5 cellular contexts compared by ENCODE assay signal in genomic region chr7:27119412-27119911, GRCh38. TPM values are rescaled to one million over a fixed set of nuclear protein-coding genes. Genes with fewer than 3 reads are reported as not detected.
"Had no signal": no experiment of that assay in that cellular context is flagged by ENCODE, and none has a peak within 500 bp of the region (broad histone marks: within the 10 kb centered on the region; RNA-seq: fewer than 3 reads in every experiment).

No MANE protein-coding gene starts in this region.

- H3K27ac Mint-ChIP-seq: effector memory CD8-positive, alpha-beta T cell had no signal

- H3K27me3 ChIP-seq: uterus had no signal

- H3K4me1 ChIP-seq: uterus had no signal

- H3K4me3 ChIP-seq: uterus had no signal

- H3K36me3 ChIP-seq: heart right ventricle, uterus had no signal

- H3K4me3 Mint-ChIP-seq: effector memory CD8-positive, alpha-beta T cell had no signal

- H3K9me3 Mint-ChIP-seq: effector memory CD8-positive, alpha-beta T cell had no signal

- H3K9me3 ChIP-seq: heart right ventricle, uterus had no signal

- DNase-seq: cerebellar nuclear complex; effector memory CD8-positive, alpha-beta T cell; heart right ventricle; left ventricle myocardium superior; uterus had no signal

- ATAC-seq: effector memory CD8-positive, alpha-beta T cell; heart right ventricle; left ventricle myocardium superior had no signal

RNA-seq across cellular contexts. Expression of gene HOXA1, which starts 23.7 kb away (rescaled TPM):
- total RNA-seq: left ventricle myocardium superior had no signal

RNA-seq across cellular contexts. Expression of gene HOXA5, which starts 24.0 kb away (rescaled TPM):
- total RNA-seq: left ventricle myocardium superior had no signal

RNA-seq across cellular contexts. Expression of gene HOXA6, which starts 28.1 kb away (rescaled TPM):
- total RNA-seq: heart right ventricle, left ventricle myocardium superior had no signal
- polyA plus RNA-seq: heart right ventricle had no signal
